Comparison of ENCODE assay signal across 15 cellular contexts in the genomic region with DNA sequence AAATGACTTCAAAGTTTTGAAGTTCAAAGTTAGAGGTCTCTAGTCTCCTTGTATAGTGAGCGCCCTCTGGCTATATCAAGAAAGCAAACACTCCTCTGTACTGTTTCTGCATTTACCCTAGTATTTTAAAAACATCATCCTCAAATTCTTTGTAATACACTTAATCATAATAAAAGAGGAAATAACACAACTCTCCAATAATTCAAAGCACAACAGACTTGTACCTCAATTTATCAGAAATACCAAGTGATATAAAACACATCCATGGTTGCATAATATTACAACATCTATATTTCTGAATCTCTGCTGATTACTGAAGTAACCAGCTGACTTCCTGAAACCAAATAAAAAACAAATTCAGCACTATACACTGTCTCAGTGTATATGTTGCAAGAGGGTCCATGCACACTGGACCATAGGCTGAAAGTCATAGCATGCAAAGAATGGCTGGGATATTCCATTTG. TPM values are rescaled to one million over a fixed set of nuclear protein-coding genes. Genes with fewer than 3 reads are reported as not detected.
DNase-seq lines count a peak whose midpoint lies in the region; ATAC-seq and TF ChIP-seq lines count a peak whose summit lies in the region.
"Had no signal": no experiment of that assay in that cellular context is flagged by ENCODE, and none has a peak within 500 bp of the region (broad histone marks: within the 10 kb centered on the region; RNA-seq: fewer than 3 reads in every experiment).

No MANE protein-coding gene starts in this region.

- in situ Hi-C loops in astrocyte of the spinal cord (cut with HindIII; ENCODE audit: low sequenced_read_pairs) = no loop called here

- peak; percentile 49 for TF ChIP-seq CTCF in 22Rv1 (IDR thresholded peaks at IDR 0.05)
- peak; percentile 34 for TF ChIP-seq CTCF in astrocyte of the spinal cord (IDR thresholded peaks at IDR 0.05; ENCODE audit: low read depth, low read length)
- TF ChIP-seq CTCF in kidney epithelial cell (IDR thresholded peaks at IDR 0.05; ENCODE audit: insufficient read depth, low read length, poor library complexity, severe bottlenecking) = peak; percentile 39

- no peak overlapping the region for H3K4me3 ChIP-seq in astrocyte of the spinal cord (ENCODE audit: low read depth, low read length)
- no peak overlapping the region for H3K4me3 ChIP-seq in kidney epithelial cell (ENCODE audit: low read depth, low read length)

- no peak for ATAC-seq in GM21515 (IDR thresholded peaks at IDR 0.05; ENCODE audit: unreplicated experiment)
- ATAC-seq: natural killer cell; stimulated activated memory B cell treated with anti-CD40 and anti-IgM and Interleukin-4, amounts not matched to agents 10 μg/mL and 1 μg/mL and 100 μg/mL, for 72 hours had no signal

- H3K27me3 ChIP-seq in kidney epithelial cell (ENCODE audit: control insufficient read depth, insufficient read depth, low read length) = no peaks in the 10 kb centered on the region
- H3K27me3 ChIP-seq: BE2C had no signal

- peaks cover 2% of the 10 kb centered on the region for H3K36me3 ChIP-seq in kidney epithelial cell (ENCODE audit: control insufficient read depth, insufficient read depth, low read length)
- H3K36me3 ChIP-seq: BE2C had no signal

- no peak overlapping the region for H3K27ac ChIP-seq in 22Rv1

- DNase-seq in HCEC 1CT = peak; percentile 62
- no peak for DNase-seq in astrocyte of the spinal cord (ENCODE audit: low read depth, low spot score)
- DNase-seq in kidney epithelial cell (ENCODE audit: low read depth) = no peak
- no peak for DNase-seq in NCI-H1694 treated with DMSO at 0.1 percent for 48 hours (lab: John Stamatoyannopoulos, UW)
- no peak for DNase-seq in GM03348 (ENCODE audit: low spot score)
- no peak for DNase-seq in NCI-H146 (lab: John Stamatoyannopoulos, UW)
- DNase-seq: activated CD4-positive, alpha-beta T cell treated with anti-CD3 and anti-CD28 coated beads, Interleukin-2, amount 50 U/mL, for 1 hour; activated naive CD4-positive, alpha-beta T cell treated with anti-CD3 and anti-CD28 coated beads, Interleukin-2, amount 10 ng/mL, durations not matched to agents 7 days and 5 days; BE2C; H7; natural killer cell; NCI-H524 treated with DMSO at 0.1 percent for 48 hours had no signal

RNA-seq across cellular contexts. Expression of gene PLOD2, which starts 12.5 kb away (rescaled TPM):
- 32.5 and 38.5 TPM in 2 replicates for total RNA-seq in kidney epithelial cell
